ENCODE assay signal across 5 cellular contexts in genomic region chr11:13926366-13926765, GRCh38. TPM values are rescaled to one million over a fixed set of nuclear protein-coding genes. Genes with fewer than 3 reads are reported as not detected.
"Had no signal": no experiment of that assay in that cellular context is flagged by ENCODE, and none has a peak within 500 bp of the region (broad histone marks: within the 10 kb centered on the region; RNA-seq: fewer than 3 reads in every experiment).

No MANE protein-coding gene starts in this region.

RNA-seq across cellular contexts. Expression of gene SPON1, which starts 36.2 kb away (rescaled TPM):
- total RNA-seq: PC-3, RPMI7951, SJCRH30, SK-MEL-5 had no signal
- polyA plus RNA-seq: SK-N-SH had no signal
